ENCODE assay signal across 9 cellular contexts in the genomic region with DNA sequence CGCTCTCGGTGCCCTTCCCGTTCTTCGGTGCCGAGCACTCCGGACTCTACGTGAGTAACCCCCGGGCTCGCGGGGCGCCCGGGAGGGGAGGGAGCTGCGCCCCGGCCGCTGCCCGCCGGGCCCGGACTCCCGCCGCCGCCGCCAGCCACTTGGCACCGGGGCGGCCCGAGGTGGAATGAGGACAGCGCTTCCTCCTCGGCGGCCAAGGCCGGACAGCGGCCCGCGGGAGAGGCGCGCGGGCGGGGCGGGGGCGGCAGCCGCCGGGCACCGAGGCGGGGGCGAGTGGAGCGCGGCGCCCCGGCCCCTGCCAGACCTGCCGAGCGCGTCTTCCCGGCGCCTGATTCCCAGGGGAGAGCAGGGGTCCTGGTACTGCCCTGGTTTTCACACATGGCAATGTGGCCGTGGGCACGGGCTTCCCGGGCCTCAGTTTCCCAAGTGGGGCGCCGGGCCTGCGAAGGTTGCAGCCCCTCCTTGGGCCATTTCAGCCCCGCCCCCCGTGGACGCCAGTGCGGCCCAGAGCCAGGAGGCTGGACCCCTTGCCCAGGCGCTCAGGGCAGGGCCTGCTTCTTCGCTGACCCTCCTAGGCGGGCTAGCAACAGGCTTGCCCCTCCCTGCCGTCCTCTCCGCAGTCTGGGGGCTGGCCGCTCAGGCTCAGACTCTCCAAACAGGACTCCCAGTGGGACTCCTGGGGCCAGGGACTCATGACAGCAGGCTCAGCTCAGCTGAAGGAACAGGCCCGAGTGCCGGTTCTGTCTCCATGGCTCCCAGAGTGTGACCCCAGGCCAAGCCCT. TPM values are rescaled to one million over a fixed set of nuclear protein-coding genes. Genes with fewer than 3 reads are reported as not detected.
A peak's percentile ranks its signal among the peaks of the same experiment; 100 is the strongest.
DNase-seq lines count a peak whose midpoint lies in the region; FAIRE-seq lines count a peak whose summit lies in the region.
"Had no signal": no experiment of that assay in that cellular context is flagged by ENCODE, and none has a peak within 500 bp of the region (broad histone marks: within the 10 kb centered on the region; RNA-seq: fewer than 3 reads in every experiment).

No MANE protein-coding gene starts in this region.

- H3K36me3 ChIP-seq in HAP-1 (replicated peaks) (no peaks in the 10 kb centered on the region), adipocyte (ENCODE audit: control insufficient read depth, insufficient read depth, low read length, severe bottlenecking) (peaks cover 32% of the 10 kb centered on the region), iPS-18a (ENCODE audit: control insufficient read depth, low read depth, low read length) (no peaks in the 10 kb centered on the region), skeletal muscle tissue (ENCODE audit: control insufficient read depth in 3 of 3, insufficient read depth in 3 of 3, low read length in 3 of 3) (peaks cover 15 to 33% (median 18%) of the 10 kb centered on the region in 3 donors)

- no peaks in the 10 kb centered on the region for H3K36me3 Mint-ChIP-seq in T-helper 2 cell treated with Interferon-gamma antibody and Interleukin-4, amounts not matched to agents 5 μg/mL and 100 μg/mL, for 36 hours (ENCODE audit: low read depth)

- H3K4me1 Mint-ChIP-seq in T-helper 2 cell treated with Interferon-gamma antibody and Interleukin-4, amounts not matched to agents 5 μg/mL and 100 μg/mL, for 36 hours (ENCODE audit: low read depth) = no peaks in the 10 kb centered on the region

- peaks cover 4% of the 10 kb centered on the region; the same call in 1 of the 2 replicates for H3K9me3 ChIP-seq in HAP-1
- H3K9me3 ChIP-seq in adipocyte (ENCODE audit: control insufficient read depth, low read length) = peaks cover 11% of the 10 kb centered on the region
- no peaks in the 10 kb centered on the region for H3K9me3 ChIP-seq in iPS-18a (ENCODE audit: control insufficient read depth, low read depth, low read length)
- H3K9me3 ChIP-seq in skeletal muscle tissue (ENCODE audit: control insufficient read depth in 3 of 3, low read length in 3 of 3) = peaks cover 7 to 11% (median 9%) of the 10 kb centered on the region in 3 donors

- H3K4me3 Mint-ChIP-seq in T-helper 2 cell treated with Interferon-gamma antibody and Interleukin-4, amounts not matched to agents 5 μg/mL and 100 μg/mL, for 36 hours = no peak overlapping the region

- no peak overlapping the region for H3K27ac Mint-ChIP-seq in T-helper 2 cell treated with Interferon-gamma antibody and Interleukin-4, amounts not matched to agents 5 μg/mL and 100 μg/mL, for 36 hours

- DNase-seq in HAP-1 (ENCODE audit: low spot score in 2 of 2) (peak in 1 of 2 experiments; percentile 14), adipocyte (ENCODE audit: low read depth) (peak; percentile 73), HTR-8/SVneo (ENCODE audit: insufficient read length, low spot score) (no peak), OCI-M2 (lab: John Stamatoyannopoulos, UW; ENCODE audit: unreplicated experiment) (no peak)
- no peak for DNase-seq in T-helper 2 cell treated with Interferon-gamma antibody and Interleukin-4, amounts not matched to agents 5 μg/mL and 100 μg/mL, for 36 hours (ENCODE audit: low spot score)
- DNase-seq in activated CD4-positive, alpha-beta T cell treated with anti-CD3 and anti-CD28 coated beads, Interleukin-2, amount 50 U/mL, for 4 hours = no peak

- peaks cover 12% of the 10 kb centered on the region for H3K9me3 Mint-ChIP-seq in T-helper 2 cell treated with Interferon-gamma antibody and Interleukin-4, amounts not matched to agents 5 μg/mL and 100 μg/mL, for 36 hours

- H3K27me3 Mint-ChIP-seq in T-helper 2 cell treated with Interferon-gamma antibody and Interleukin-4, amounts not matched to agents 5 μg/mL and 100 μg/mL, for 36 hours (ENCODE audit: low read depth) = peaks cover 29% of the 10 kb centered on the region

- H3K9ac ChIP-seq in adipocyte (ENCODE audit: low read length) = peak overlapping the region; percentile 88
- H3K9ac ChIP-seq in iPS-18a (ENCODE audit: low read length) = no peak overlapping the region
- peak overlapping the region; percentile 72 to 92 (median 81) for H3K9ac ChIP-seq in skeletal muscle tissue (ENCODE audit: low read depth in 1 of 3, low read length in 3 of 3)

- no peak overlapping the region for H3K27ac ChIP-seq in iPS-18a (ENCODE audit: low read length)
- peak overlapping the region; percentile 75 for H3K27ac ChIP-seq in skeletal muscle tissue (ENCODE audit: low read depth, low read length)
- H3K27ac ChIP-seq: HL-60 had no signal

- H3K4me3 ChIP-seq in HAP-1 (peak overlapping the region; percentile 27), adipocyte (ENCODE audit: low read length) (peak overlapping the region; percentile 87), iPS-18a (ENCODE audit: low read length) (peak overlapping the region; percentile 33), skeletal muscle tissue (ENCODE audit: low read length in 3 of 3) (peak overlapping the region; percentile 65 to 81 (median 79))

- in situ Hi-C loops in HAP-1 (cut with MboI; ENCODE audit: low sequenced_read_pairs) = no loop called here

- H3K4me1 ChIP-seq in HAP-1 = no peaks in the 10 kb centered on the region
- peaks cover 47% of the 10 kb centered on the region for H3K4me1 ChIP-seq in adipocyte (ENCODE audit: control insufficient read depth, insufficient read depth, low read length)
- H3K4me1 ChIP-seq in iPS-18a (ENCODE audit: control insufficient read depth, low read depth, low read length) = no peaks in the 10 kb centered on the region
- H3K4me1 ChIP-seq in skeletal muscle tissue (ENCODE audit: control insufficient read depth in 3 of 3, insufficient read depth in 3 of 3, low read length in 3 of 3) = peaks cover 56 to 75% (median 61%) of the 10 kb centered on the region in 3 donors

- H3K27me3 ChIP-seq in HAP-1 (ENCODE audit: low read depth) = no peaks in the 10 kb centered on the region
- H3K27me3 ChIP-seq in adipocyte (replicated peaks; ENCODE audit: control insufficient read depth, insufficient read depth, low read length) = no peaks in the 10 kb centered on the region
- peaks cover 36% of the 10 kb centered on the region for H3K27me3 ChIP-seq in iPS-18a (ENCODE audit: control insufficient read depth, insufficient read depth, low read length)
- no peaks in the 10 kb centered on the region for H3K27me3 ChIP-seq in skeletal muscle tissue (ENCODE audit: control insufficient read depth in 3 of 3, insufficient read depth in 3 of 3, low read length in 3 of 3)

- FAIRE-seq in HTR-8/SVneo (lab: Jason Lieb, UNC) = no peak

RNA-seq across cellular contexts. Expression of gene SNED1, which starts 0.8 kb away (rescaled TPM):
- 4.7 TPM for total RNA-seq in skeletal muscle tissue

Comparison
In these comparisons a context has a peak if more than half of its experiments do, and no peak if none do; other contexts are left out.
1. H3K4me3 ChIP-seq: peak in every context shown above with its lines; median percentile 87 in adipocyte; 79 in skeletal muscle tissue; 33 in iPS-18a; 27 in HAP-1.